8 cellular contexts compared by ENCODE assay signal in the genomic region with DNA sequence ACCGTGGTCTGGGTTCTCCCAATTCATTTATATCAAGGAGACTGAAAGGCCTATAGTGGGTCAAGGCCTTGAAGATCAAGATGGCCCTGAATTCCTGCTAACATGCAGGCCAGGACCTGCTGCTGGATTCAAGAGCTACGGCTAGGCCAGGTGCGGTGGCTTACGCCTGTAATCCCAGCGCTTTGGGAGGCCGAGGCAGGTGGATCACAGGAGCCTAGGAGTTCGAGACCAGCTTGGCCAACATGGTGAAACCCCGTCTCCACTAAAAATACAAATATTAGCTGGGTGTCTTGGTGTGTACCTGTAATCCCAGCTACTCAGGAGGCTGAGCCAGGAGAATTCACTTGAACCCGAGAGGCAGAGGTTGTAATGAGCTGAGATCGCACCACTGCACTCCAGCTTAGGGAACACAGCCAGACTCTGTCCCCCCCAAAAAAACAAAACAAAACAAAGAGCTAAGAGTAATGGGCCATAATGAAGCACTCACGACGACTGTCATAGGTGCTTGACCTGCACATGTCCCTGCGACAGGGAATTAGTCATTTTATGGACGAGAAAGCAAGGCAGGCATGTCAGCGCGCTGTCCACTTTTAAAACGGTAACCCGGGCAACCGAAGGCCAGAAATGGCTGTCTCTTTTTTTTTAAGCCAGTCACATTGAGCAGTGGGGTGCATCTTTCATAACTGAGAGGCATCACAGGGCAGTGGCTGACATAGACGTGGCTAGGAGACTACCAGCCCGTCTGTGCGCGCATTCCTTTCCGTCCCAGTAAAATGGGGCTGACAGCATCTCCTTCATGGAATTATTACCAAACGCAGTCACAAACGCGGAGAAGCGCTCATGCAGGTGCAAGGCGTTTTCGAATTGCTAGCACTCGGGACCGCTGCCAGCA. TPM values are rescaled to one million over a fixed set of nuclear protein-coding genes. Genes with fewer than 3 reads are reported as not detected.
A peak's percentile ranks its signal among the peaks of the same experiment; 100 is the strongest.
DNase-seq lines count a peak whose midpoint lies in the region; ATAC-seq and TF ChIP-seq lines count a peak whose summit lies in the region.

No MANE protein-coding gene starts in this region.

- no peaks in the 10 kb centered on the region for H3K9me3 Mint-ChIP-seq in activated T-cell treated with anti-CD3 and anti-CD28 coated beads, Interleukin-2, amount 50 U/mL, for 24 hours

- DNase-seq in activated T-cell treated with anti-CD3 and anti-CD28 coated beads, Interleukin-2, amount 50 U/mL, for 24 hours = no peak
- no peak for DNase-seq in activated T-cell treated with anti-CD3 and anti-CD28 coated beads, Interleukin-2, amount 50 U/mL, for 48 hours
- DNase-seq in SJSA1 (ENCODE audit: low read depth in 1 of 2, low spot score in 2 of 2) = no peak
- no peak for DNase-seq in fibroblast of pulmonary artery (ENCODE audit: low read depth)
- peak; percentile 62 for DNase-seq in sciatic nerve (ENCODE audit: low spot score)
- DNase-seq in GM03348 (ENCODE audit: low spot score) = no peak
- DNase-seq in A172 (ENCODE audit: low spot score) = no peak
- DNase-seq in activated CD4-positive, alpha-beta T cell treated with anti-CD3 and anti-CD28 coated beads, Interleukin-2, amount 50 U/mL, for 1 hour = no peak

- peak overlapping the region; percentile 56 for H3K4me3 ChIP-seq in SJSA1
- peak overlapping the region; percentile 55 for H3K4me3 ChIP-seq in fibroblast of pulmonary artery (replicated peaks; ENCODE audit: low read depth, low read length)

- H3K4me1 Mint-ChIP-seq in activated T-cell treated with anti-CD3 and anti-CD28 coated beads, Interleukin-2, amount 50 U/mL, for 24 hours (ENCODE audit: low read depth) = peaks cover 48% of the 10 kb centered on the region

- peak overlapping the region; percentile 82 for H3K4me3 Mint-ChIP-seq in activated T-cell treated with anti-CD3 and anti-CD28 coated beads, Interleukin-2, amount 50 U/mL, for 24 hours

- no peaks in the 10 kb centered on the region for H3K9me3 ChIP-seq in SJSA1 (replicated peaks)

- H3K27ac ChIP-seq in SJSA1 = peak overlapping the region; percentile 16; the same call in 1 of the 2 replicates

- H3K36me3 ChIP-seq in SJSA1 = peaks cover 58% of the 10 kb centered on the region

- peaks cover 20% of the 10 kb centered on the region for H3K4me1 ChIP-seq in SJSA1 (replicated peaks)

- intact Hi-C loops in sciatic nerve (cut with DNase I) = no loop called here

- no peak for ATAC-seq in sciatic nerve

- H3K27me3 ChIP-seq in SJSA1 (replicated peaks) = no peaks in the 10 kb centered on the region

- no peak for TF ChIP-seq CTCF in fibroblast of pulmonary artery (IDR thresholded peaks at IDR 0.05; ENCODE audit: low read length, missing control alignments)

- H3K27me3 Mint-ChIP-seq in activated T-cell treated with anti-CD3 and anti-CD28 coated beads, Interleukin-2, amount 50 U/mL, for 24 hours = no peaks in the 10 kb centered on the region

- peak overlapping the region; percentile 95 for H3K27ac Mint-ChIP-seq in activated T-cell treated with anti-CD3 and anti-CD28 coated beads, Interleukin-2, amount 50 U/mL, for 24 hours

- H3K36me3 Mint-ChIP-seq in activated T-cell treated with anti-CD3 and anti-CD28 coated beads, Interleukin-2, amount 50 U/mL, for 24 hours (ENCODE audit: low read depth) = peaks cover 84% of the 10 kb centered on the region

RNA-seq across cellular contexts. Expression of a gene that starts 1.0 kb away (rescaled TPM):
- 7.6 and 13.6 TPM in 2 replicates for total RNA-seq in SJSA1 (2014; rRNA removed; shearing (Covaris generic))
- total RNA-seq in sciatic nerve = 57.1 TPM
- 16.0 and 24.9 TPM in 2 replicates for total RNA-seq in A172 (2014; rRNA removed; shearing (Covaris generic))

RNA-seq across cellular contexts. Expression of a gene that starts 6.5 kb away (rescaled TPM):
- total RNA-seq in SJSA1 (2014; rRNA removed; shearing (Covaris generic)) = 6.1 and 8.2 TPM in 2 replicates
- 45.7 TPM for total RNA-seq in sciatic nerve
- 9.1 and 13.7 TPM in 2 replicates for total RNA-seq in A172 (2014; rRNA removed; shearing (Covaris generic))

RNA-seq across cellular contexts. Expression of a gene that starts 41.8 kb away (rescaled TPM):
- total RNA-seq in SJSA1 (2014; rRNA removed; shearing (Covaris generic)) = 9.4 and 14.3 TPM in 2 replicates
- total RNA-seq in sciatic nerve = 59.3 TPM
- 9.3 and 11.4 TPM in 2 replicates for total RNA-seq in A172 (2014; rRNA removed; shearing (Covaris generic))

RNA-seq across cellular contexts. Expression of a gene that starts 47.0 kb away (rescaled TPM):
- total RNA-seq in SJSA1 (2014; rRNA removed; shearing (Covaris generic)) = 8.1 and 9.8 TPM in 2 replicates
- 7.1 TPM for total RNA-seq in sciatic nerve
- 11.7 and 16.6 TPM in 2 replicates for total RNA-seq in A172 (2014; rRNA removed; shearing (Covaris generic))
